Comparison of ENCODE assay signal across 24 cellular contexts in genomic region chr2:30823452-30823851, GRCh38. TPM values are rescaled to one million over a fixed set of nuclear protein-coding genes. Genes with fewer than 3 reads are reported as not detected.
DNase-seq lines count a peak whose midpoint lies in the region; ATAC-seq and TF ChIP-seq lines count a peak whose summit lies in the region.
"Had no signal": no experiment of that assay in that cellular context is flagged by ENCODE, and none has a peak within 500 bp of the region (broad histone marks: within the 10 kb centered on the region; RNA-seq: fewer than 3 reads in every experiment).

No MANE protein-coding gene starts in this region.

- H3K4me1 ChIP-seq in transverse colon = no peaks in the 10 kb centered on the region
- H3K4me1 ChIP-seq: colonic mucosa, thyroid gland had no signal

- no peak overlapping the region for H3K27ac ChIP-seq in transverse colon
- H3K27ac ChIP-seq: colonic mucosa, hepatocyte, SJCRH30, thyroid gland had no signal

- no peak overlapping the region for H3K4me3 ChIP-seq in transverse colon
- H3K4me3 ChIP-seq: colonic mucosa, hepatocyte, K562, SJCRH30, thyroid gland had no signal

- H3K4me3 Mint-ChIP-seq in glutamatergic neuron (ENCODE audit: unreplicated experiment) = peak overlapping the region; percentile 13
- H3K4me3 Mint-ChIP-seq in activated T-helper 17 cell treated with anti-CD3 and anti-CD28 coated beads, Interleukin-2, amount 50 U/mL, for 72 hours = no peak overlapping the region
- H3K4me3 Mint-ChIP-seq: activated CD8-positive, alpha-beta T cell treated with anti-CD3 and anti-CD28 coated beads for 36 hours; activated naive CD4-positive, alpha-beta T cell treated with anti-CD3 and anti-CD28 coated beads for 36 hours; CD8-positive, alpha-beta T cell had no signal

- peaks cover 6% of the 10 kb centered on the region for H3K4me1 Mint-ChIP-seq in glutamatergic neuron (ENCODE audit: low read depth, unreplicated experiment)
- H3K4me1 Mint-ChIP-seq in activated T-helper 17 cell treated with anti-CD3 and anti-CD28 coated beads, Interleukin-2, amount 50 U/mL, for 72 hours = no peaks in the 10 kb centered on the region

- WGBS in transverse colon (ENCODE audit: low coverage in 1 of 2), 2 donors = 82 to 90% methylated on average over 2 to 9 of the region's 9 CpGs

- H3K27me3 ChIP-seq in transverse colon = no peaks in the 10 kb centered on the region
- H3K27me3 ChIP-seq: colonic mucosa, hepatocyte, thyroid gland had no signal

- no peaks in the 10 kb centered on the region for H3K9me3 ChIP-seq in transverse colon
- H3K9me3 ChIP-seq: colonic mucosa, thyroid gland had no signal

- no peak for TF ChIP-seq POLR2A in transverse colon (IDR thresholded peaks at IDR 0.05)

- no peak for TF ChIP-seq EP300 in transverse colon (IDR thresholded peaks at IDR 0.05; ENCODE audit: low read depth)

- intact Hi-C loops in transverse colon (cut with DNase I; ENCODE audit: low total_unique reads) = no loop called here

- TF ChIP-seq CTCF in glutamatergic neuron (IDR thresholded peaks at IDR 0.05; ENCODE audit: partially characterized antibody, unreplicated experiment) (no peak), transverse colon (IDR thresholded peaks at IDR 0.05) (no peak)

- H3K27me3 Mint-ChIP-seq in glutamatergic neuron (ENCODE audit: unreplicated experiment) = no peaks in the 10 kb centered on the region
- H3K27me3 Mint-ChIP-seq in activated T-helper 17 cell treated with anti-CD3 and anti-CD28 coated beads, Interleukin-2, amount 50 U/mL, for 72 hours = peaks cover 6% of the 10 kb centered on the region

- H3K36me3 Mint-ChIP-seq in glutamatergic neuron (ENCODE audit: unreplicated experiment) = peaks cover 3% of the 10 kb centered on the region
- H3K36me3 Mint-ChIP-seq in activated T-helper 17 cell treated with anti-CD3 and anti-CD28 coated beads, Interleukin-2, amount 50 U/mL, for 72 hours (ENCODE audit: low read depth) = no peaks in the 10 kb centered on the region
- H3K36me3 Mint-ChIP-seq: CD8-positive, alpha-beta T cell had no signal

- peak overlapping the region; percentile 68 for H3K27ac Mint-ChIP-seq in glutamatergic neuron (ENCODE audit: unreplicated experiment)
- H3K27ac Mint-ChIP-seq in activated T-helper 17 cell treated with anti-CD3 and anti-CD28 coated beads, Interleukin-2, amount 50 U/mL, for 72 hours = no peak overlapping the region
- H3K27ac Mint-ChIP-seq: activated CD8-positive, alpha-beta T cell treated with anti-CD3 and anti-CD28 coated beads for 36 hours; activated naive CD4-positive, alpha-beta T cell treated with anti-CD3 and anti-CD28 coated beads for 36 hours; CD8-positive, alpha-beta T cell had no signal

- in situ Hi-C loops in transverse colon (cut with MboI; ENCODE audit: low pct_ligation_motif_present in 1 of 4, low pct_unique_long_range_greater_than_20kb in 1 of 4, low sequenced_read_pairs in 3 of 4) = no loop called here

- no peak for ATAC-seq in activated T-helper 17 cell treated with anti-CD3 and anti-CD28 coated beads, Interleukin-2, amount 50 U/mL, for 72 hours (replicated peaks)
- ATAC-seq: activated CD8-positive, alpha-beta T cell treated with anti-CD3 and anti-CD28 coated beads for 36 hours; CD8-positive, alpha-beta T cell; K562 had no signal

- H3K36me3 ChIP-seq in transverse colon = no peaks in the 10 kb centered on the region
- H3K36me3 ChIP-seq: colonic mucosa, SJCRH30, thyroid gland had no signal

- peaks cover 6% of the 10 kb centered on the region for H3K9me3 Mint-ChIP-seq in glutamatergic neuron (ENCODE audit: unreplicated experiment)
- H3K9me3 Mint-ChIP-seq in activated T-helper 17 cell treated with anti-CD3 and anti-CD28 coated beads, Interleukin-2, amount 50 U/mL, for 72 hours = no peaks in the 10 kb centered on the region
- H3K9me3 Mint-ChIP-seq: activated CD8-positive, alpha-beta T cell treated with anti-CD3 and anti-CD28 coated beads for 36 hours; activated naive CD4-positive, alpha-beta T cell treated with anti-CD3 and anti-CD28 coated beads for 36 hours; CD8-positive, alpha-beta T cell had no signal

- peak; percentile 5 for DNase-seq in COLO668 (lab: John Stamatoyannopoulos, UW; ENCODE audit: unreplicated experiment)
- DNase-seq in NCI-H2227 treated with DMSO at 0.1 percent for 48 hours (lab: John Stamatoyannopoulos, UW) = peak; percentile 6
- DNase-seq in glutamatergic neuron = peak; percentile 43
- DNase-seq in occipital lobe (lab: John Stamatoyannopoulos, UW) = peak; percentile 44
- no peak for DNase-seq in NCI-H774 (lab: John Stamatoyannopoulos, UW)
- no peak for DNase-seq in transverse colon
- DNase-seq in DMS153 (lab: John Stamatoyannopoulos, UW) = no peak
- DNase-seq: activated CD4-positive, CD25-positive, alpha-beta regulatory T cell; activated CD8-positive, alpha-beta T cell treated with anti-CD3 and anti-CD28 coated beads for 36 hours; activated naive CD4-positive, alpha-beta T cell treated with anti-CD3 and anti-CD28 coated beads for 36 hours; activated T-cell treated with anti-CD3 and anti-CD28 coated beads, Interleukin-2, amount 50 U/mL, for 1 hour; CD8-positive, alpha-beta T cell; colonic mucosa; DND-41; NCI-H1930; SJCRH30; stimulated activated CD4-positive, alpha-beta T cell treated with anti-CD3 and anti-CD28 coated beads, Interleukin-15, amount 100 ng/mL, for 24 hours; T-helper 2 cell; thyroid gland had no signal

RNA-seq across cellular contexts. Expression of gene CAPN13, which starts 16.2 kb away (rescaled TPM):
- not detected for total RNA-seq in glutamatergic neuron (ENCODE audit: unreplicated experiment)
- 0.16 TPM for total RNA-seq in occipital lobe
- not detected for total RNA-seq in activated T-helper 17 cell treated with anti-CD3 and anti-CD28 coated beads, Interleukin-2, amount 50 U/mL, for 72 hours
- total RNA-seq in transverse colon = 10 to 100 TPM; 24.3 to 83.3 (median 52.3) TPM
- total RNA-seq: activated CD8-positive, alpha-beta T cell treated with anti-CD3 and anti-CD28 coated beads for 36 hours; activated naive CD4-positive, alpha-beta T cell treated with anti-CD3 and anti-CD28 coated beads for 36 hours; astrocyte; CD8-positive, alpha-beta T cell; K562; mesenteric fat pad; SJCRH30 had no signal

Comparison
In these comparisons a context has a peak if more than half of its experiments do, and no peak if none do; other contexts are left out.
1. DNase-seq: peak in COLO668 (single experiment), NCI-H2227 treated with DMSO at 0.1 percent for 48 hours (single experiment), glutamatergic neuron (single experiment) and occipital lobe (single experiment); none in NCI-H774 (single experiment), transverse colon (single experiment) and DMS153 (single experiment).
2. RNA of gene CAPN13, which starts 16.2 kb away (total RNA-seq): 24.3 to 83.3 TPM in transverse colon; not detected in glutamatergic neuron (single experiment), 0.16 TPM in occipital lobe (single experiment) and not detected in activated T-helper 17 cell treated with anti-CD3 and anti-CD28 coated beads, Interleukin-2, amount 50 U/mL, for 72 hours; every median in the first group is over 10 times any median in the second.